Comparison of ENCODE assay signal across 8 cellular contexts in genomic region chr1:42420911-42421585, GRCh38. TPM values are rescaled to one million over a fixed set of nuclear protein-coding genes. Genes with fewer than 3 reads are reported as not detected.
DNase-seq lines count a peak whose midpoint lies in the region; ATAC-seq and TF ChIP-seq lines count a peak whose summit lies in the region.

No MANE protein-coding gene starts in this region.

- DNase-seq in DMS79 treated with DMSO at 0.1 percent for 48 hours (lab: John Stamatoyannopoulos, UW) (peak; percentile 99), NCI-H446 (lab: John Stamatoyannopoulos, UW) (peak; percentile 99 to 100), epidermal melanocyte (ENCODE audit: insufficient read length, low spot score) (peak; percentile 64), ovary (peak; percentile 39 to 72 (median 57)), T-cell (no peak)
- DNase-seq in activated effector memory CD4-positive, alpha-beta T cell treated with anti-CD3 and anti-CD28 coated beads, Interleukin-2, amount 50 U/mL, for 16 hours = no peak
- DNase-seq in T-helper 2 cell treated with Interferon-gamma antibody and Interleukin-4, amounts not matched to agents 5 μg/mL and 100 μg/mL, for 36 hours (ENCODE audit: low spot score) = no peak

- TF ChIP-seq CTCF in ovary (IDR thresholded peaks at IDR 0.05) = no peak

- no peaks in the 10 kb centered on the region for H3K9me3 ChIP-seq in ovary

- H3K27ac Mint-ChIP-seq in T-cell = no peak overlapping the region
- no peak overlapping the region for H3K27ac Mint-ChIP-seq in T-helper 2 cell treated with Interferon-gamma antibody and Interleukin-4, amounts not matched to agents 5 μg/mL and 100 μg/mL, for 36 hours

- CTCF ChIA-PET in T-cell (lab: Charles Lee) = interaction anchor here in 1 of 2 donors (0.5 kb wide), 1 partner anchor 33 kb away, joined by 3 read pairs; no protein-coding TSS in a partner anchor

- no peaks in the 10 kb centered on the region for H3K9me3 Mint-ChIP-seq in T-cell
- no peaks in the 10 kb centered on the region for H3K9me3 Mint-ChIP-seq in T-helper 2 cell treated with Interferon-gamma antibody and Interleukin-4, amounts not matched to agents 5 μg/mL and 100 μg/mL, for 36 hours

- H3K4me3 Mint-ChIP-seq in T-cell = no peak overlapping the region
- no peak overlapping the region for H3K4me3 Mint-ChIP-seq in T-helper 2 cell treated with Interferon-gamma antibody and Interleukin-4, amounts not matched to agents 5 μg/mL and 100 μg/mL, for 36 hours

- H3K4me3 ChIP-seq in ovary = no peak overlapping the region

- H3K27me3 ChIP-seq in ovary = no peaks in the 10 kb centered on the region

- TF ChIP-seq POLR2A in ovary (IDR thresholded peaks at IDR 0.05) = no peak

- H3K36me3 Mint-ChIP-seq in T-cell = no peaks in the 10 kb centered on the region
- no peaks in the 10 kb centered on the region for H3K36me3 Mint-ChIP-seq in T-helper 2 cell treated with Interferon-gamma antibody and Interleukin-4, amounts not matched to agents 5 μg/mL and 100 μg/mL, for 36 hours (ENCODE audit: low read depth)

- intact Hi-C loops in ovary (cut with DNase I) = no loop called here

- TF ChIP-seq EP300 in ovary (IDR thresholded peaks at IDR 0.05) = no peak

- H3K27me3 Mint-ChIP-seq in T-cell = peaks cover 12 to 13% of the 10 kb centered on the region in 2 donors
- H3K27me3 Mint-ChIP-seq in T-helper 2 cell treated with Interferon-gamma antibody and Interleukin-4, amounts not matched to agents 5 μg/mL and 100 μg/mL, for 36 hours (ENCODE audit: low read depth) = peaks cover 3% of the 10 kb centered on the region

- no peak for ATAC-seq in GM19463 (IDR thresholded peaks at IDR 0.05; ENCODE audit: unreplicated experiment)
- no peak for ATAC-seq in T-cell (replicated peaks in 1 of 4)

- no peaks in the 10 kb centered on the region for H3K36me3 ChIP-seq in ovary

- H3K4me1 ChIP-seq in ovary (ENCODE audit: insufficient read depth) = peaks cover 3% of the 10 kb centered on the region

- 2 to 3% (median 2%) methylated on average over 10 of the region's 10 CpGs for WGBS in ovary, 3 donors

- no peak overlapping the region for H3K27ac ChIP-seq in ovary

- POLR2A ChIA-PET in T-cell (lab: Charles Lee) = no interaction called here

- no peaks in the 10 kb centered on the region for H3K4me1 Mint-ChIP-seq in T-cell
- H3K4me1 Mint-ChIP-seq in T-helper 2 cell treated with Interferon-gamma antibody and Interleukin-4, amounts not matched to agents 5 μg/mL and 100 μg/mL, for 36 hours (ENCODE audit: low read depth) = no peaks in the 10 kb centered on the region

RNA-seq across cellular contexts. Expression of gene ZMYND12, which starts 34.8 kb away (rescaled TPM):
- total RNA-seq in ovary (10 to 100 TPM in 1 of 7 donors, 1 to 10 TPM in 5, under 1 TPM in 1; 0.72 to 11.5 (median 2.3) TPM), T-cell (1 to 10 TPM in 1 of 5 donors, under 1 TPM in 3, not detected in 1; 0.26 to 1.3 (median 0.68) TPM)
- polyA plus RNA-seq in ovary = 1 to 10 TPM; 3.7 to 4.8 TPM

RNA-seq across cellular contexts. Expression of gene PPCS, which starts 35.3 kb away (rescaled TPM):
- total RNA-seq in ovary (10 to 100 TPM; 33.3 to 59.1 (median 50.6) TPM), T-cell (10 to 100 TPM; 47.4 to 63.4 (median 61.8) TPM)
- polyA plus RNA-seq in ovary = 10 to 100 TPM; 65.9 to 89.0 TPM

RNA-seq across cellular contexts. Expression of gene RIMKLA, which starts 40.5 kb away (rescaled TPM):
- total RNA-seq in ovary (under 1 TPM in 6 of 7 donors, not detected in 1; 0.02 to 0.23 (median 0.10) TPM), T-cell (under 1 TPM in 4 of 5 donors, not detected in 1; 0.06 to 0.35 (median 0.15) TPM)
- polyA plus RNA-seq in ovary = under 1 TPM; 0.19 to 0.27 TPM

RNA-seq across cellular contexts. Expression of gene CCDC30, which starts 42.0 kb away (rescaled TPM):
- total RNA-seq in ovary = 10 to 100 TPM in 1 of 7 donors, 1 to 10 TPM in 6; 5.2 to 11.7 (median 7.2) TPM
- 1 to 10 TPM; 3.8 to 4.3 TPM for polyA plus RNA-seq in ovary
- 1 to 10 TPM; 3.3 to 6.3 (median 4.3) TPM for total RNA-seq in T-cell

Comparison
In these comparisons a context has a peak if more than half of its experiments do, and no peak if none do; other contexts are left out.
1. DNase-seq: peak in DMS79 treated with DMSO at 0.1 percent for 48 hours (single experiment), NCI-H446 (2 of 2), epidermal melanocyte (single experiment) and ovary (5 of 5); none in activated effector memory CD4-positive, alpha-beta T cell treated with anti-CD3 and anti-CD28 coated beads, Interleukin-2, amount 50 U/mL, for 16 hours (single experiment), T-cell (0 of 34) and T-helper 2 cell treated with Interferon-gamma antibody and Interleukin-4, amounts not matched to agents 5 μg/mL and 100 μg/mL, for 36 hours (single experiment).